ENCODE assay signal across 1 cellular context in genomic region chr9:130785053-130785452, GRCh38.
TF ChIP-seq lines count a peak whose summit lies in the region.

No MANE protein-coding gene starts in this region.

TF ChIP-seq in IMR-90, 13 proteins besides CTCF, POLR2A, EP300 and RAD21:
- no peak for TF ChIP-seq FOS (IDR thresholded peaks at IDR 0.05; ENCODE audit: low read depth, low read length)
- no peak for TF ChIP-seq NFE2L2 (IDR thresholded peaks at IDR 0.05; ENCODE audit: low read depth, low read length)
- TF ChIP-seq CHD1 (IDR thresholded peaks at IDR 0.05; ENCODE audit: low read depth, low read length), result no peak
- TF ChIP-seq MAFK (IDR thresholded peaks at IDR 0.05; ENCODE audit: low read depth, low read length), result no peak
- no peak for TF ChIP-seq ELK1 (IDR thresholded peaks at IDR 0.05; ENCODE audit: borderline replicate concordance, low read depth, low read length)
- TF ChIP-seq CEBPB (IDR thresholded peaks at IDR 0.05; ENCODE audit: low read depth, low read length), result no peak
- TF ChIP-seq USF2 (IDR thresholded peaks at IDR 0.05; ENCODE audit: low read depth, low read length), result no peak
- no peak for TF ChIP-seq BHLHE40 (IDR thresholded peaks at IDR 0.05; ENCODE audit: low read depth, low read length)
- TF ChIP-seq MAZ (IDR thresholded peaks at IDR 0.05; ENCODE audit: borderline replicate concordance, low read depth, low read length), result no peak
